ENCODE assay signal across 19 cellular contexts in genomic region chr13:63855457-63856118, GRCh38.
"Had no signal": no experiment of that assay in that cellular context is flagged by ENCODE, and none has a peak within 500 bp of the region (broad histone marks: within the 10 kb centered on the region; RNA-seq: fewer than 3 reads in every experiment).

No MANE protein-coding gene starts in this region.

- H3K27ac Mint-ChIP-seq: activated CD4-positive, alpha-beta memory T cell treated with anti-CD3 and anti-CD28 coated beads, Interleukin-2, amount 10 ng/mL, durations not matched to agents 7 days and 5 days; activated CD4-positive, alpha-beta T cell treated with anti-CD3 and anti-CD28 coated beads for 36 hours; activated CD8-positive, alpha-beta memory T cell treated with anti-CD3 and anti-CD28 coated beads, Interleukin-2, amount 10 ng/mL, durations not matched to agents 7 days and 5 days; activated naive CD4-positive, alpha-beta T cell treated with anti-CD3 and anti-CD28 coated beads for 36 hours; activated T-helper 2 cell treated with anti-CD3 and anti-CD28 coated beads, Interferon-gamma antibody, Interleukin-2, Interleukin-4, amounts not matched to agents 10 μg/mL and 5 μg/mL and 100 μg/mL, durations not matched to agents 14 hours and 24 hours and 36 hours; dendritic cell treated with granulocyte-macrophage colony-stimulating factor and Interleukin-4, amounts not matched to agents 40 ng/mL and 50 ng/mL, for 4 days; memory B cell; naive thymus-derived CD4-positive, alpha-beta T cell; stimulated activated naive B cell treated with anti-CD40 and anti-IgM and Interleukin-4, amounts not matched to agents 10 μg/mL and 1 μg/mL and 100 μg/mL, for 72 hours had no signal

- H3K9me3 Mint-ChIP-seq: activated naive CD4-positive, alpha-beta T cell treated with anti-CD3 and anti-CD28 coated beads for 36 hours; dendritic cell treated with granulocyte-macrophage colony-stimulating factor and Interleukin-4, amounts not matched to agents 40 ng/mL and 50 ng/mL, for 4 days; memory B cell; stimulated activated naive B cell treated with anti-CD40 and anti-IgM and Interleukin-4, amounts not matched to agents 10 μg/mL and 1 μg/mL and 100 μg/mL, for 72 hours had no signal

- DNase-seq: activated CD4-positive, alpha-beta memory T cell treated with anti-CD3 and anti-CD28 coated beads, Interleukin-2, amount 10 ng/mL, durations not matched to agents 7 days and 5 days; activated CD4-positive, alpha-beta T cell treated with anti-CD3 and anti-CD28 coated beads for 36 hours; activated CD8-positive, alpha-beta memory T cell treated with anti-CD3 and anti-CD28 coated beads, Interleukin-2, amount 10 ng/mL, durations not matched to agents 7 days and 5 days; activated naive CD4-positive, alpha-beta T cell treated with anti-CD3 and anti-CD28 coated beads for 36 hours; activated T-cell treated with anti-CD3 and anti-CD28 coated beads, Interleukin-2, amount 50 U/mL, for 1 hour; effector CD8-positive, alpha-beta T cell; gastrocnemius medialis; head of caudate nucleus; left ventricle myocardium superior; naive thymus-derived CD4-positive, alpha-beta T cell; pancreas; spleen; stimulated activated naive B cell treated with anti-CD40 and anti-IgM and Interleukin-4, amounts not matched to agents 10 μg/mL and 1 μg/mL and 100 μg/mL, for 72 hours had no signal

- H3K27me3 ChIP-seq: gastrocnemius medialis, neutrophil, pancreas, spleen had no signal

- H3K36me3 ChIP-seq: gastrocnemius medialis, neutrophil, pancreas, spleen had no signal

- H3K27ac ChIP-seq: gastrocnemius medialis, neutrophil, pancreas, spleen had no signal

- H3K9me3 ChIP-seq: gastrocnemius medialis, neutrophil, pancreas had no signal

- H3K4me3 Mint-ChIP-seq: activated CD4-positive, alpha-beta memory T cell treated with anti-CD3 and anti-CD28 coated beads, Interleukin-2, amount 10 ng/mL, durations not matched to agents 7 days and 5 days; activated CD4-positive, alpha-beta T cell treated with anti-CD3 and anti-CD28 coated beads for 36 hours; activated CD8-positive, alpha-beta memory T cell treated with anti-CD3 and anti-CD28 coated beads, Interleukin-2, amount 10 ng/mL, durations not matched to agents 7 days and 5 days; activated naive CD4-positive, alpha-beta T cell treated with anti-CD3 and anti-CD28 coated beads for 36 hours; dendritic cell treated with granulocyte-macrophage colony-stimulating factor and Interleukin-4, amounts not matched to agents 40 ng/mL and 50 ng/mL, for 4 days; memory B cell; naive thymus-derived CD4-positive, alpha-beta T cell; stimulated activated naive B cell treated with anti-CD40 and anti-IgM and Interleukin-4, amounts not matched to agents 10 μg/mL and 1 μg/mL and 100 μg/mL, for 72 hours had no signal

- H3K4me1 ChIP-seq: gastrocnemius medialis, pancreas, spleen had no signal

- ATAC-seq: activated CD4-positive, alpha-beta T cell treated with anti-CD3 and anti-CD28 coated beads for 36 hours; activated CD8-positive, alpha-beta memory T cell treated with anti-CD3 and anti-CD28 coated beads, Interleukin-2, amount 10 ng/mL, durations not matched to agents 7 days and 5 days; esophagus mucosa; gastrocnemius medialis; left ventricle myocardium superior; naive thymus-derived CD4-positive, alpha-beta T cell; pancreas; sciatic nerve; stimulated activated naive B cell treated with anti-CD40 and anti-IgM and Interleukin-4, amounts not matched to agents 10 μg/mL and 1 μg/mL and 100 μg/mL, for 72 hours had no signal

- H3K4me3 ChIP-seq: gastrocnemius medialis, pancreas, spleen had no signal

- H3K27me3 Mint-ChIP-seq: activated CD4-positive, alpha-beta memory T cell treated with anti-CD3 and anti-CD28 coated beads, Interleukin-2, amount 10 ng/mL, durations not matched to agents 7 days and 5 days; activated CD4-positive, alpha-beta T cell treated with anti-CD3 and anti-CD28 coated beads for 36 hours; activated CD8-positive, alpha-beta memory T cell treated with anti-CD3 and anti-CD28 coated beads, Interleukin-2, amount 10 ng/mL, durations not matched to agents 7 days and 5 days; dendritic cell treated with granulocyte-macrophage colony-stimulating factor and Interleukin-4, amounts not matched to agents 40 ng/mL and 50 ng/mL, for 4 days; memory B cell; naive thymus-derived CD4-positive, alpha-beta T cell; stimulated activated naive B cell treated with anti-CD40 and anti-IgM and Interleukin-4, amounts not matched to agents 10 μg/mL and 1 μg/mL and 100 μg/mL, for 72 hours had no signal

- H3K4me1 Mint-ChIP-seq: activated CD4-positive, alpha-beta memory T cell treated with anti-CD3 and anti-CD28 coated beads, Interleukin-2, amount 10 ng/mL, durations not matched to agents 7 days and 5 days; activated CD4-positive, alpha-beta T cell treated with anti-CD3 and anti-CD28 coated beads for 36 hours; activated CD8-positive, alpha-beta memory T cell treated with anti-CD3 and anti-CD28 coated beads, Interleukin-2, amount 10 ng/mL, durations not matched to agents 7 days and 5 days; memory B cell; naive thymus-derived CD4-positive, alpha-beta T cell; stimulated activated naive B cell treated with anti-CD40 and anti-IgM and Interleukin-4, amounts not matched to agents 10 μg/mL and 1 μg/mL and 100 μg/mL, for 72 hours had no signal

- FAIRE-seq: pancreas had no signal

- H3K36me3 Mint-ChIP-seq: activated CD8-positive, alpha-beta memory T cell treated with anti-CD3 and anti-CD28 coated beads, Interleukin-2, amount 10 ng/mL, durations not matched to agents 7 days and 5 days; memory B cell; naive thymus-derived CD4-positive, alpha-beta T cell; stimulated activated naive B cell treated with anti-CD40 and anti-IgM and Interleukin-4, amounts not matched to agents 10 μg/mL and 1 μg/mL and 100 μg/mL, for 72 hours had no signal
